Comparison of ENCODE assay signal across 10 cellular contexts in the genomic region with DNA sequence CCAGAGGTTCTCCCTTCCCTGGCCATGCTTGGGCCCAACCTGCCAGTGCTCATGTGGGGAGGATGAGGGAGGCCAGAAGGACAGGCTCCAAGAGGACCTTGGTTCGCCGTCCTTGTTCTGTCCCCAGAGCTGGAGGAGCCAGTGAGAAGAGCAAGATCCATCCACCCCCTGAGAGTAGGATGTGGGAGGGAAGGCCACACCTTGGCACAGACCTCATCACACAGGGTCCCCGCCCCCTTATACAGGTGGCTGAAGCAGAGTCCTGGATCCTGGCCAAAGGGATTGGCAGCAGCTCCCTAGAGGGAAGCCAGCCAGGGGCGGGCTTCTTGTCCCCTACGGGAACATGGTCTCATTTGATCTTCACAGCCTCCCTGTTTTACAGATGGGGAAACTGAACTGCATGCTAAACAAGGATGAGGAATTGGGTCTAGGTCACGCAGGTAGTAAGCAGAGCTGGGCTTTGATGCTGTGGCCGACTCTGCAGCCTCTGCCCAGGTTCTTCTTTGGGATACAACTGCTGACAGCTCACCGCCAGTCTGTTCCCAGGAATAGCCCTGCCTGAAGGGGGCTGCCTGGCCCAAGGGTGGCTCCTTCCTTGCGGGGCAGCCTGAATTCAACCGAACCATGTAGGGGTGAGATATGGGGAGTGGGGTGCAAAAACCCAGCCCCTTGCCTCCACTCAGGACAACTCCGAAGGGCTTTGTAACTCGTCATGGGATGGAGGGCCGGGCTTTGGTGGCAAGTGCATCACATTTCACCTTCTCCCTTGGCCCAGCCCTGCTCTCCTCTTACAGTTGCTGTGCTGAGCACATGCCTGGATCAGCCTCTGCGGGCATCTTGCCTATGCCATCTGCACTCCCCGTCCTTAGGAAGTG.
DNase-seq lines count a peak whose midpoint lies in the region; ATAC-seq, FAIRE-seq and TF ChIP-seq lines count a peak whose summit lies in the region.
"Had no signal": no experiment of that assay in that cellular context is flagged by ENCODE, and none has a peak within 500 bp of the region (broad histone marks: within the 10 kb centered on the region; RNA-seq: fewer than 3 reads in every experiment).

No MANE protein-coding gene starts in this region.

- peak overlapping the region; percentile 3 for H3K23ac ChIP-seq in neuronal stem cell (ENCODE audit: low read depth, low read length, poor library complexity)

- H3K14ac ChIP-seq in neuronal stem cell (ENCODE audit: low read length), result no peak overlapping the region

- no peak overlapping the region for H2AK5ac ChIP-seq in neuronal stem cell (ENCODE audit: low read depth, low read length)

- no peaks in the 10 kb centered on the region for H3K79me1 ChIP-seq in neuronal stem cell (ENCODE audit: low read depth, low read length)

- H2BK120ac ChIP-seq in neuronal stem cell (ENCODE audit: low read depth, low read length), result no peak overlapping the region

- peak; percentile 90 for DNase-seq in DMS79 treated with DMSO at 0.1 percent for 48 hours (lab: John Stamatoyannopoulos, UW)
- DNase-seq in NCI-H187 (lab: John Stamatoyannopoulos, UW), result peak; percentile 65 to 82
- DNase-seq in RWPE2 (ENCODE audit: low spot score), result no peak
- no peak for DNase-seq in neuronal stem cell (ENCODE audit: low spot score)
- no peak for DNase-seq in H54 (ENCODE audit: insufficient read length, low spot score)
- no peak for DNase-seq in activated CD8-positive, alpha-beta T cell treated with anti-CD3 and anti-CD28 coated beads, Interleukin-2, amount 10 ng/mL, durations not matched to agents 7 days and 5 days
- DNase-seq: activated B cell treated with CpG ODN at 0.5 μM for 24 hours, natural killer cell had no signal

- TF ChIP-seq POLR2A in H54 (IDR thresholded peaks at IDR 0.05; ENCODE audit: low read depth, low read length), result no peak

- no peaks in the 10 kb centered on the region for H3K27me3 Mint-ChIP-seq in activated CD8-positive, alpha-beta T cell treated with anti-CD3 and anti-CD28 coated beads, Interleukin-2, amount 10 ng/mL, durations not matched to agents 7 days and 5 days (ENCODE audit: low read depth)
- H3K27me3 Mint-ChIP-seq: activated B cell treated with CpG ODN at 0.5 μM for 24 hours had no signal

- peak; percentile 46 for ATAC-seq in RWPE2 (ENCODE audit: low read depth)
- no peak for ATAC-seq in GM19328 (IDR thresholded peaks at IDR 0.05; ENCODE audit: unreplicated experiment)
- ATAC-seq in activated CD8-positive, alpha-beta T cell treated with anti-CD3 and anti-CD28 coated beads, Interleukin-2, amount 10 ng/mL, durations not matched to agents 7 days and 5 days, result no peak
- ATAC-seq: natural killer cell had no signal

- no peak overlapping the region for H4K91ac ChIP-seq in neuronal stem cell (ENCODE audit: low read depth, low read length, poor library complexity)

- no peak for TF ChIP-seq CTCF in RWPE2 (IDR thresholded peaks at IDR 0.05; ENCODE audit: poor library complexity, severe bottlenecking)

- POLR2A ChIA-PET in activated CD8-positive, alpha-beta T cell treated with anti-CD3 and anti-CD28 coated beads, Interleukin-2, amount 10 ng/mL, durations not matched to agents 7 days and 5 days (lab: Charles Lee), result no interaction called here

- FAIRE-seq in H54 (lab: Jason Lieb, UNC), result no peak

- H3K36me3 Mint-ChIP-seq in activated CD8-positive, alpha-beta T cell treated with anti-CD3 and anti-CD28 coated beads, Interleukin-2, amount 10 ng/mL, durations not matched to agents 7 days and 5 days (ENCODE audit: low read depth), result no peaks in the 10 kb centered on the region
- H3K36me3 Mint-ChIP-seq: natural killer cell had no signal

- H3K18ac ChIP-seq in neuronal stem cell (ENCODE audit: low read length), result peak overlapping the region; percentile 20

- no peak overlapping the region for H3K27ac Mint-ChIP-seq in activated CD8-positive, alpha-beta T cell treated with anti-CD3 and anti-CD28 coated beads, Interleukin-2, amount 10 ng/mL, durations not matched to agents 7 days and 5 days
- H3K27ac Mint-ChIP-seq: activated B cell treated with CpG ODN at 0.5 μM for 24 hours, natural killer cell had no signal

- no peaks in the 10 kb centered on the region for H3K4me1 ChIP-seq in RWPE2 (ENCODE audit: insufficient read depth, poor library complexity, severe bottlenecking)
- H3K4me1 ChIP-seq in neuronal stem cell (ENCODE audit: control insufficient read depth in 2 of 2, insufficient read depth in 1 of 2, low read depth in 1 of 2, low read length in 2 of 2), result no peaks in the 10 kb centered on the region

- no peaks in the 10 kb centered on the region for H3K9me3 Mint-ChIP-seq in activated CD8-positive, alpha-beta T cell treated with anti-CD3 and anti-CD28 coated beads, Interleukin-2, amount 10 ng/mL, durations not matched to agents 7 days and 5 days (ENCODE audit: insufficient read depth)
- H3K9me3 Mint-ChIP-seq: activated B cell treated with CpG ODN at 0.5 μM for 24 hours, natural killer cell had no signal

- H2AFZ ChIP-seq in neuronal stem cell (ENCODE audit: low read length), result no peak overlapping the region

- H3K4ac ChIP-seq in neuronal stem cell (ENCODE audit: low read length), result no peak overlapping the region

- H3K27me3 ChIP-seq in RWPE2 (ENCODE audit: insufficient read depth, poor library complexity, severe bottlenecking), result no peaks in the 10 kb centered on the region
- H3K27me3 ChIP-seq in neuronal stem cell (ENCODE audit: control insufficient read depth in 3 of 3, insufficient read depth in 3 of 3, low read depth in 1 of 3, low read length in 3 of 3), result peaks cover 0 to 41% (median 0%) of the 10 kb centered on the region in 3 experiments

- no peak overlapping the region for H3K9ac ChIP-seq in neuronal stem cell (ENCODE audit: low read depth, low read length, poor library complexity)

- H3K27ac ChIP-seq in RWPE2 (ENCODE audit: poor library complexity, severe bottlenecking), result no peak overlapping the region
- H3K27ac ChIP-seq in neuronal stem cell (replicated peaks; ENCODE audit: low read length), result no peak overlapping the region
- H3K27ac ChIP-seq: RWPE1 had no signal

- H2BK15ac ChIP-seq in neuronal stem cell (ENCODE audit: low read length), result no peak overlapping the region

- H2BK5ac ChIP-seq in neuronal stem cell (ENCODE audit: low read length), result no peak overlapping the region

- H2BK12ac ChIP-seq in neuronal stem cell (ENCODE audit: low read length), result no peak overlapping the region

- no peak overlapping the region for H3K4me3 Mint-ChIP-seq in activated CD8-positive, alpha-beta T cell treated with anti-CD3 and anti-CD28 coated beads, Interleukin-2, amount 10 ng/mL, durations not matched to agents 7 days and 5 days
- H3K4me3 Mint-ChIP-seq: activated B cell treated with CpG ODN at 0.5 μM for 24 hours, natural killer cell had no signal

- no peaks in the 10 kb centered on the region for H3K36me3 ChIP-seq in RWPE2 (ENCODE audit: low read depth)
- no peaks in the 10 kb centered on the region for H3K36me3 ChIP-seq in neuronal stem cell (replicated peaks in 1 of 2; ENCODE audit: control insufficient read depth in 2 of 2, insufficient read depth in 2 of 2, low read length in 2 of 2)

- no peaks in the 10 kb centered on the region for H3K9me3 ChIP-seq in RWPE2 (ENCODE audit: severe bottlenecking)
- H3K9me3 ChIP-seq in neuronal stem cell (replicated peaks in 1 of 2; ENCODE audit: control insufficient read depth in 2 of 2, insufficient read depth in 1 of 2, low read depth in 1 of 2, low read length in 2 of 2), result peaks cover 0 to 1% of the 10 kb centered on the region in 2 donors

- no peak overlapping the region for H4K8ac ChIP-seq in neuronal stem cell (ENCODE audit: low read depth, low read length)

- CTCF ChIA-PET in activated CD8-positive, alpha-beta T cell treated with anti-CD3 and anti-CD28 coated beads, Interleukin-2, amount 10 ng/mL, durations not matched to agents 7 days and 5 days (lab: Charles Lee), result no interaction called here

- H3K4me3 ChIP-seq in RWPE2 (ENCODE audit: severe bottlenecking) (no peak overlapping the region), neuronal stem cell (ENCODE audit: low read length in 2 of 2) (peak overlapping the region in 1 of 2 donors; percentile 38)

- no peak overlapping the region for H3K4me2 ChIP-seq in neuronal stem cell (ENCODE audit: insufficient read depth, low read length, poor library complexity, severe bottlenecking)

- H3K4me1 Mint-ChIP-seq in activated CD8-positive, alpha-beta T cell treated with anti-CD3 and anti-CD28 coated beads, Interleukin-2, amount 10 ng/mL, durations not matched to agents 7 days and 5 days (ENCODE audit: low read depth), result peaks cover 11% of the 10 kb centered on the region
- H3K4me1 Mint-ChIP-seq: natural killer cell had no signal

- WGBS in neuronal stem cell (ENCODE audit: extremely low coverage in 2 of 2, insufficient read length in 2 of 2, insufficient replicate concordance in 1 of 2), 2 donors, result no CpG with 5 or more reads among the region's 15 CpGs

Comparison
In these comparisons a context has a peak if more than half of its experiments do, and no peak if none do; other contexts are left out.
1. DNase-seq: peak in DMS79 treated with DMSO at 0.1 percent for 48 hours (single experiment) and NCI-H187 (2 of 2); none in RWPE2 (single experiment), neuronal stem cell (single experiment), H54 (single experiment) and activated CD8-positive, alpha-beta T cell treated with anti-CD3 and anti-CD28 coated beads, Interleukin-2, amount 10 ng/mL, durations not matched to agents 7 days and 5 days (single experiment).